In genomic region chr16:72561-73537, GRCh38 we compare ENCODE assay signal across 8 cellular contexts. TPM values are rescaled to one million over a fixed set of nuclear protein-coding genes. Genes with fewer than 3 reads are reported as not detected.
DNase-seq lines count a peak whose midpoint lies in the region; ATAC-seq, FAIRE-seq and TF ChIP-seq lines count a peak whose summit lies in the region.

A gene with protein sequence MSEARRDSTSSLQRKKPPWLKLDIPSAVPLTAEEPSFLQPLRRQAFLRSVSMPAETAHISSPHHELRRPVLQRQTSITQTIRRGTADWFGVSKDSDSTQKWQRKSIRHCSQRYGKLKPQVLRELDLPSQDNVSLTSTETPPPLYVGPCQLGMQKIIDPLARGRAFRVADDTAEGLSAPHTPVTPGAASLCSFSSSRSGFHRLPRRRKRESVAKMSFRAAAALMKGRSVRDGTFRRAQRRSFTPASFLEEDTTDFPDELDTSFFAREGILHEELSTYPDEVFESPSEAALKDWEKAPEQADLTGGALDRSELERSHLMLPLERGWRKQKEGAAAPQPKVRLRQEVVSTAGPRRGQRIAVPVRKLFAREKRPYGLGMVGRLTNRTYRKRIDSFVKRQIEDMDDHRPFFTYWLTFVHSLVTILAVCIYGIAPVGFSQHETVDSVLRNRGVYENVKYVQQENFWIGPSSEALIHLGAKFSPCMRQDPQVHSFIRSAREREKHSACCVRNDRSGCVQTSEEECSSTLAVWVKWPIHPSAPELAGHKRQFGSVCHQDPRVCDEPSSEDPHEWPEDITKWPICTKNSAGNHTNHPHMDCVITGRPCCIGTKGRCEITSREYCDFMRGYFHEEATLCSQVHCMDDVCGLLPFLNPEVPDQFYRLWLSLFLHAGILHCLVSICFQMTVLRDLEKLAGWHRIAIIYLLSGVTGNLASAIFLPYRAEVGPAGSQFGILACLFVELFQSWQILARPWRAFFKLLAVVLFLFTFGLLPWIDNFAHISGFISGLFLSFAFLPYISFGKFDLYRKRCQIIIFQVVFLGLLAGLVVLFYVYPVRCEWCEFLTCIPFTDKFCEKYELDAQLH (minus strand): TSS chr16:72631. CDS start chr16:65015, 7,616 bp downstream.

- TF ChIP-seq POLR2A in H54 (IDR thresholded peaks at IDR 0.05; ENCODE audit: low read depth, low read length), result no peak

- intact Hi-C loops in activated B cell treated with CpG ODN at 0.5 μM for 24 hours (cut with micrococcal nuclease), result no loop called here

- TF ChIP-seq CTCF in activated B cell treated with CpG ODN at 0.5 μM for 24 hours (IDR thresholded peaks at IDR 0.05) (no peak), foreskin keratinocyte (conservative IDR thresholded peaks at IDR 0.05) (no peak), neural cell (IDR thresholded peaks at IDR 0.05; ENCODE audit: poor library complexity, severe bottlenecking) (no peak)

- H3K9me3 ChIP-seq in neural cell (ENCODE audit: low read length), result no peaks in the 10 kb centered on the region

- CTCF ChIA-PET in activated B cell treated with CpG ODN at 0.5 μM for 24 hours (lab: Charles Lee), result interaction anchor here (1.4 to 5.2 kb wide), 3 partner anchors 12 to 34 kb away, joined by 3 to 32 read pairs (median 3); no protein-coding TSS in a partner anchor

- H4K20me1 ChIP-seq in neural cell (ENCODE audit: insufficient read depth), result no peaks in the 10 kb centered on the region

- H3K4me1 Mint-ChIP-seq in activated B cell treated with CpG ODN at 0.5 μM for 24 hours, result peaks cover 25% of the 10 kb centered on the region

- peak; percentile 83 for DNase-seq in 8988T
- peak; percentile 72 for DNase-seq in H54 (ENCODE audit: insufficient read length, low spot score)
- no peak for DNase-seq in activated B cell treated with CpG ODN at 0.5 μM for 24 hours
- DNase-seq in foreskin keratinocyte, result no peak
- no peak for DNase-seq in putamen (ENCODE audit: low spot score)
- no peak for DNase-seq in NCI-H1105 (lab: John Stamatoyannopoulos, UW)

- ATAC-seq in activated B cell treated with CpG ODN at 0.5 μM for 24 hours (ENCODE audit: low read depth), result peak; percentile 63
- peak; percentile 28 for ATAC-seq in foreskin keratinocyte
- ATAC-seq in HG02798 (IDR thresholded peaks at IDR 0.05; ENCODE audit: poor library complexity, unreplicated experiment), result no peak

- H3K9me2 ChIP-seq in neural cell (ENCODE audit: insufficient read depth, low read length), result no peaks in the 10 kb centered on the region

- no peak for TF ChIP-seq EP300 in neural cell (conservative IDR thresholded peaks at IDR 0.05; ENCODE audit: poor library complexity, severe bottlenecking)

- no peak for FAIRE-seq in H54 (lab: Jason Lieb, UNC)

- no peak within 1 kb of the TSS for H3K9ac ChIP-seq in neural cell (ENCODE audit: low read length)

- H3K27me3 ChIP-seq in foreskin keratinocyte (no peaks in the 10 kb centered on the region), neural cell (ENCODE audit: insufficient read depth, low read depth, low read length) (peaks cover 22% of the 10 kb centered on the region)

- H3K4me3 ChIP-seq in neural cell (ENCODE audit: low read length), result peak within 1 kb of the TSS; percentile 48

- H3K36me3 Mint-ChIP-seq in activated B cell treated with CpG ODN at 0.5 μM for 24 hours (ENCODE audit: low read depth), result no peaks in the 10 kb centered on the region

- POLR2A ChIA-PET in activated B cell treated with CpG ODN at 0.5 μM for 24 hours (lab: Charles Lee), result interaction anchor here (1.7 kb wide), 1 partner anchor 19 kb away, joined by 4 read pairs; the partner anchor contains the start of genes POLR3K and SNRNP25

- H3K4me1 ChIP-seq in foreskin keratinocyte, result peaks cover 11% of the 10 kb centered on the region

- H3K27ac ChIP-seq in foreskin keratinocyte (peak within 1 kb of the TSS; percentile 78), neural cell (ENCODE audit: low read length) (no peak within 1 kb of the TSS)

- no peak within 1 kb of the TSS for H2AFZ ChIP-seq in neural cell (ENCODE audit: low read depth, low read length)

- H3K27ac Mint-ChIP-seq in activated B cell treated with CpG ODN at 0.5 μM for 24 hours, result no peak within 1 kb of the TSS

- H3K36me3 ChIP-seq in neural cell (ENCODE audit: insufficient read depth, low read length), result no peaks in the 10 kb centered on the region

- no peaks in the 10 kb centered on the region for H3F3A ChIP-seq in neural cell (ENCODE audit: insufficient read depth, low read length, poor library complexity, severe bottlenecking)

- TF ChIP-seq RAD21 in neural cell (conservative IDR thresholded peaks at IDR 0.05), result no peak

- H3K4me2 ChIP-seq in neural cell (ENCODE audit: low read length), result no peak within 1 kb of the TSS

- peaks cover 20% of the 10 kb centered on the region for H3K27me3 Mint-ChIP-seq in activated B cell treated with CpG ODN at 0.5 μM for 24 hours

- H3K79me2 ChIP-seq in neural cell (replicated peaks; ENCODE audit: insufficient read depth, low read length), result no peaks in the 10 kb centered on the region

- H3K9me3 Mint-ChIP-seq in activated B cell treated with CpG ODN at 0.5 μM for 24 hours, result no peaks in the 10 kb centered on the region

- peak within 1 kb of the TSS; percentile 60 for H3K4me3 Mint-ChIP-seq in activated B cell treated with CpG ODN at 0.5 μM for 24 hours

TF ChIP-seq in neural cell, 6 proteins besides CTCF, POLR2A, EP300 and RAD21:
- TF ChIP-seq MXI1 (conservative IDR thresholded peaks at IDR 0.05; ENCODE audit: poor library complexity, severe bottlenecking) (no peak), TAF1 (IDR thresholded peaks at IDR 0.05; ENCODE audit: low read depth) (no peak), POLR2AphosphoS5 (IDR thresholded peaks at IDR 0.05) (no peak), REST (IDR thresholded peaks at IDR 0.05; ENCODE audit: borderline replicate concordance) (no peak), EZH2 (IDR thresholded peaks at IDR 0.05; ENCODE audit: borderline replicate concordance, insufficient read depth, low read length, poor library complexity, severe bottlenecking) (peak; percentile 71), SMC3 (conservative IDR thresholded peaks at IDR 0.05; ENCODE audit: poor library complexity) (no peak)

RNA-seq across cellular contexts. Expression of the gene that starts here (rescaled TPM):
- 0.67 and 1.3 TPM in 2 replicates for total RNA-seq in activated B cell treated with CpG ODN at 0.5 μM for 24 hours
- total RNA-seq in foreskin keratinocyte, result 20.3 and 27.5 TPM in 2 replicates
- polyA plus RNA-seq in foreskin keratinocyte, result 27.0 and 32.0 TPM in 2 replicates
- polyA plus RNA-seq in neural cell, result 0.21 and 1.0 TPM in 2 replicates
- 0.97 and 2.5 TPM in 2 replicates for polyA minus RNA-seq in neural cell

Comparison
In these comparisons a context has a peak if more than half of its experiments do, and no peak if none do; other contexts are left out.
1. RNA of the gene that starts here (polyA plus RNA-seq): 27.0 to 32.0 TPM in foreskin keratinocyte; 0.21 to 1.0 TPM in neural cell; every median in the first group is over 10 times any median in the second.
2. DNase-seq: peak in 8988T (single experiment) and H54 (single experiment); none in activated B cell treated with CpG ODN at 0.5 μM for 24 hours (single experiment), foreskin keratinocyte (0 of 2), putamen (single experiment) and NCI-H1105 (single experiment).